In genomic region chr12:13124661-13125505, GRCh38 we compare ENCODE assay signal across 16 cellular contexts. TPM values are rescaled to one million over a fixed set of nuclear protein-coding genes. Genes with fewer than 3 reads are reported as not detected.
DNase-seq lines count a peak whose midpoint lies in the region; ATAC-seq, FAIRE-seq and TF ChIP-seq lines count a peak whose summit lies in the region.
"Had no signal": no experiment of that assay in that cellular context is flagged by ENCODE, and none has a peak within 500 bp of the region (broad histone marks: within the 10 kb centered on the region; RNA-seq: fewer than 3 reads in every experiment).

No MANE protein-coding gene starts in this region.

- no peaks in the 10 kb centered on the region for H3K27me3 Mint-ChIP-seq in osteocyte (ENCODE audit: unreplicated experiment)

- H3K9me3 Mint-ChIP-seq in osteocyte (ENCODE audit: unreplicated experiment), result no peaks in the 10 kb centered on the region

- no peaks in the 10 kb centered on the region for H3K23me2 ChIP-seq in H1 (ENCODE audit: low read depth, low read length)

- H3K36me3 ChIP-seq in H1 (ENCODE audit: control insufficient read depth in 2 of 4, insufficient read depth in 4 of 4, low read length in 3 of 4) (no peaks in the 10 kb centered on the region), mucosa of descending colon (ENCODE audit: low read depth) (no peaks in the 10 kb centered on the region)
- H3K36me3 ChIP-seq: gastrocnemius medialis had no signal

- H3K4me1 ChIP-seq in H1 (replicated peaks in 1 of 4; ENCODE audit: control insufficient read depth in 3 of 4, insufficient read depth in 4 of 4, low read length in 3 of 4) (peaks cover 0 to 7% (median 4%) of the 10 kb centered on the region in 4 experiments; a peak in 3 of 7 replicates), mucosa of descending colon (ENCODE audit: low read depth) (no peaks in the 10 kb centered on the region)
- H3K4me1 ChIP-seq: gastrocnemius medialis had no signal

- H4K5ac ChIP-seq in H1 (ENCODE audit: insufficient read length, low read depth, low read length), result no peak overlapping the region

- H3K4me3 Mint-ChIP-seq in osteocyte (ENCODE audit: unreplicated experiment), result no peak overlapping the region

- H2BK20ac ChIP-seq in H1 (ENCODE audit: low read length), result 0 out of 2 replicates have a peak overlapping the region, but pooled peaks have one; percentile 52

- H3K79me2 ChIP-seq in H1 (ENCODE audit: control insufficient read depth in 1 of 2, insufficient read depth in 2 of 2, low read length in 2 of 2), result no peaks in the 10 kb centered on the region

- H2AFZ ChIP-seq in H1 (ENCODE audit: low read length), result no peak overlapping the region

- no peak overlapping the region for H2BK15ac ChIP-seq in H1 (ENCODE audit: low read length)

- no peak overlapping the region for H2BK120ac ChIP-seq in H1 (replicated peaks; ENCODE audit: low read depth, low read length)

- 0 out of 4 replicates have a peak overlapping the region, but pooled peaks of 1 of the 2 experiments have one; percentile 10 for H3K4me2 ChIP-seq in H1 (ENCODE audit: insufficient read depth in 1 of 2, low read depth in 2 of 2, low read length in 2 of 2)
- H3K4me2 ChIP-seq: KMS-11 had no signal

- no peak overlapping the region for H4K8ac ChIP-seq in H1 (ENCODE audit: extremely low read depth, insufficient read depth, low read length)

- TF ChIP-seq CTCF in H1 (IDR thresholded peaks at IDR 0.05; ENCODE audit: control extremely low read depth in 1 of 3, insufficient read depth in 1 of 3, low read depth in 1 of 3, low read length in 3 of 3) (no peak), mucosa of descending colon (IDR thresholded peaks at IDR 0.05) (no peak), osteocyte (IDR thresholded peaks at IDR 0.05) (no peak)

- 0 out of 2 replicates have a peak overlapping the region, but pooled peaks have one; percentile 2 for H3K18ac ChIP-seq in H1 (ENCODE audit: extremely low read depth, low read length)

- no peak overlapping the region for H2BK5ac ChIP-seq in H1 (ENCODE audit: low read depth, low read length)

- H3K4me3 ChIP-seq in H1 (ENCODE audit: extremely low read depth in 1 of 4, insufficient read depth in 2 of 4, low read depth in 3 of 4, low read length in 4 of 4), result no peak overlapping the region
- H3K4me3 ChIP-seq in mucosa of descending colon, result no peak overlapping the region
- H3K4me3 ChIP-seq: gastrocnemius medialis, lung had no signal

- no peaks in the 10 kb centered on the region for H4K20me1 ChIP-seq in H1 (replicated peaks in 1 of 2; ENCODE audit: control insufficient read depth in 1 of 2, insufficient read depth in 2 of 2, low read length in 2 of 2)

- no peak for TF ChIP-seq EP300 in H1 (IDR thresholded peaks at IDR 0.05; ENCODE audit: borderline replicate concordance in 1 of 2, low read depth in 2 of 2, low read length in 2 of 2)

- no peaks in the 10 kb centered on the region for H3K79me1 ChIP-seq in H1 (ENCODE audit: low read depth, low read length)

- H2AK5ac ChIP-seq in H1 (ENCODE audit: low read depth, low read length), result no peak overlapping the region

- ATAC-seq in mucosa of descending colon (peak; percentile 20), GM21447 (IDR thresholded peaks at IDR 0.05; ENCODE audit: unreplicated experiment) (no peak)
- ATAC-seq: gastrocnemius medialis had no signal

- 88% methylated on average over 7 of the region's 7 CpGs; no CpG with 5 or more reads in 1 of the 2 experiments for WGBS in H1 (ENCODE audit: extremely low coverage in 1 of 2, insufficient coverage in 1 of 2, insufficient read length in 1 of 2, insufficient replicate concordance in 2 of 2, low coverage in 1 of 2, low lambda C conversion rate in 2 of 2, missing lambda C conversion rate in 1 of 2), 2 experiments

- CTCF ChIA-PET in H1 (lab: Charles Lee; ENCODE audit: partially characterized antibody), result interaction anchor here (0.6 to 2.4 kb wide), 8 partner anchors 8 to 87 kb away, joined by 3 to 7 read pairs (median 4); no protein-coding TSS in a partner anchor

- POLR2A ChIA-PET in H1 (lab: Charles Lee; ENCODE audit: partially characterized antibody), result interaction anchor here (1.3 kb wide), 1 partner anchor 10 kb away, joined by 3 read pairs; no protein-coding TSS in a partner anchor

- no peak overlapping the region for H3K27ac Mint-ChIP-seq in osteocyte (ENCODE audit: unreplicated experiment)

- H3K4ac ChIP-seq in H1 (replicated peaks; ENCODE audit: insufficient read length, low read depth, low read length), result no peak overlapping the region

- H4K91ac ChIP-seq in H1 (replicated peaks; ENCODE audit: insufficient read length, low read length), result no peak overlapping the region

- H2BK12ac ChIP-seq in H1 (ENCODE audit: low read depth, low read length), result no peak overlapping the region

- no peaks in the 10 kb centered on the region; a peak in 1 of 7 replicates for H3K27me3 ChIP-seq in H1 (replicated peaks in 1 of 4; ENCODE audit: control insufficient read depth in 3 of 4, extremely low read depth in 1 of 4, insufficient read depth in 3 of 4, low read length in 3 of 4)
- H3K27me3 ChIP-seq: gastrocnemius medialis had no signal

- TF ChIP-seq RAD21 in H1 (IDR thresholded peaks at IDR 0.05 in 1 of 2, conservative IDR thresholded peaks at IDR 0.05 in 1 of 2; ENCODE audit: low read depth in 2 of 2, low read length in 2 of 2), result no peak

- no peak for TF ChIP-seq POLR2A in H1 (IDR thresholded peaks at IDR 0.05; ENCODE audit: control extremely low read depth in 1 of 2, low read depth in 2 of 2, low read length in 2 of 2)

- no peak overlapping the region for H3K56ac ChIP-seq in H1 (replicated peaks; ENCODE audit: insufficient read length, low read depth, low read length)

- H3K36me3 Mint-ChIP-seq in osteocyte (ENCODE audit: unreplicated experiment), result no peaks in the 10 kb centered on the region

- intact Hi-C loops in mucosa of descending colon (cut with DNase I, micrococcal nuclease), result no loop called here

- H3K9ac ChIP-seq in H1 (replicated peaks in 1 of 4; ENCODE audit: extremely low read depth in 1 of 4, low read depth in 3 of 4, low read length in 3 of 4), result no peak overlapping the region
- H3K9ac ChIP-seq: KMS-11 had no signal

- no peaks in the 10 kb centered on the region for H3K9me3 ChIP-seq in H1 (ENCODE audit: insufficient read depth in 2 of 2, low read depth in 1 of 2, low read length in 1 of 2)
- no peaks in the 10 kb centered on the region for H3K9me3 ChIP-seq in mucosa of descending colon
- H3K9me3 ChIP-seq: gastrocnemius medialis had no signal

- H3K14ac ChIP-seq in H1 (ENCODE audit: insufficient read length), result no peak overlapping the region

- DNase-seq in EH (ENCODE audit: low read depth) (peak; percentile 90), MV-4-11 (lab: John Stamatoyannopoulos, UW) (peak; percentile 26), H1 (ENCODE audit: low read depth in 1 of 2, low spot score in 2 of 2) (no peak), mucosa of descending colon (no peak), NCI-H2227 (lab: John Stamatoyannopoulos, UW; ENCODE audit: unreplicated experiment) (no peak), cortex of kidney (lab: John Stamatoyannopoulos, UW) (no peak), osteocyte (ENCODE audit: extremely low spot score, unreplicated experiment) (no peak)
- DNase-seq: amygdala, COR-L47, gastrocnemius medialis, right cardiac atrium, T-helper 1 cell had no signal

- H3K4me1 Mint-ChIP-seq in osteocyte (ENCODE audit: unreplicated experiment), result peaks cover 40% of the 10 kb centered on the region

- no peak for FAIRE-seq in H1 (lab: Jason Lieb, UNC)

- no peak overlapping the region for H3K27ac ChIP-seq in H1 (ENCODE audit: low read depth, low read length)
- H3K27ac ChIP-seq: gastrocnemius medialis, KMS-11 had no signal

- peak overlapping the region; percentile 34 for H3K23ac ChIP-seq in H1 (ENCODE audit: insufficient read length)

TF ChIP-seq in H1, 55 proteins besides CTCF, POLR2A, EP300 and RAD21:
- no peak for TF ChIP-seq BCL11A (IDR thresholded peaks at IDR 0.05; ENCODE audit: low read depth in 2 of 2, low read length in 2 of 2)
- no peak for TF ChIP-seq MAFK (IDR thresholded peaks at IDR 0.05; ENCODE audit: low read depth, low read length)
- no peak for TF ChIP-seq TEAD4 (IDR thresholded peaks at IDR 0.05; ENCODE audit: low read depth, low read length)
- TF ChIP-seq SP2 (IDR thresholded peaks at IDR 0.05; ENCODE audit: low read length), result no peak
- TF ChIP-seq EZH2 (IDR thresholded peaks at IDR 0.05; ENCODE audit: low read depth, low read length, severe bottlenecking), result no peak
- TF ChIP-seq KDM1A (IDR thresholded peaks at IDR 0.05; ENCODE audit: borderline replicate concordance, low read length), result no peak
- no peak for TF ChIP-seq JUN (IDR thresholded peaks at IDR 0.05; ENCODE audit: low read depth, low read length)
- TF ChIP-seq NANOG (IDR thresholded peaks at IDR 0.05; ENCODE audit: insufficient read depth, low read depth, low read length, poor library complexity, severe bottlenecking), result no peak
- no peak for TF ChIP-seq GABPA (IDR thresholded peaks at IDR 0.05; ENCODE audit: borderline replicate concordance, insufficient read depth, low read length)
- TF ChIP-seq, protein P1, sequence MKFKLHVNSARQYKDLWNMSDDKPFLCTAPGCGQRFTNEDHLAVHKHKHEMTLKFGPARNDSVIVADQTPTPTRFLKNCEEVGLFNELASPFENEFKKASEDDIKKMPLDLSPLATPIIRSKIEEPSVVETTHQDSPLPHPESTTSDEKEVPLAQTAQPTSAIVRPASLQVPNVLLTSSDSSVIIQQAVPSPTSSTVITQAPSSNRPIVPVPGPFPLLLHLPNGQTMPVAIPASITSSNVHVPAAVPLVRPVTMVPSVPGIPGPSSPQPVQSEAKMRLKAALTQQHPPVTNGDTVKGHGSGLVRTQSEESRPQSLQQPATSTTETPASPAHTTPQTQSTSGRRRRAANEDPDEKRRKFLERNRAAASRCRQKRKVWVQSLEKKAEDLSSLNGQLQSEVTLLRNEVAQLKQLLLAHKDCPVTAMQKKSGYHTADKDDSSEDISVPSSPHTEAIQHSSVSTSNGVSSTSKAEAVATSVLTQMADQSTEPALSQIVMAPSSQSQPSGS (IDR thresholded peaks at IDR 0.05; ENCODE audit: low read length), result no peak
- TF ChIP-seq GTF2F1 (IDR thresholded peaks at IDR 0.05; ENCODE audit: borderline replicate concordance, low read depth, low read length), result no peak
- TF ChIP-seq KDM4A (IDR thresholded peaks at IDR 0.05; ENCODE audit: low read depth, low read length, severe bottlenecking), result no peak

RNA-seq across cellular contexts. Expression of gene GSG1, which starts 21.4 kb away (rescaled TPM):
- 0.89 and 1.3 TPM in 2 replicates for total RNA-seq in H1 (2021; fragmentation: NEBNext Ultra II Directional; extraction: Animal tissue kit (Norgen Biotek cat#: 25700))
- 1.3 and 1.4 TPM in 2 replicates for polyA plus RNA-seq in H1 (2011; rRNA removed)
- 1.1 TPM for polyA plus RNA-seq in H1 (2011; cell fraction: cytosol; rRNA removed)
- 0.91 TPM for polyA plus RNA-seq in H1 (2011; cell fraction: nucleus; rRNA removed)
- 0.88 to 1.2 TPM (median 1.0 TPM) in 4 replicates for polyA plus RNA-seq in H1 (2012, experiment 1 of 2)
- polyA plus RNA-seq in H1 (2012, experiment 2 of 2), result 0.41 TPM
- polyA plus RNA-seq in H1 (2013, experiment 1 of 2), result 0.51 TPM
- 0.63 TPM for polyA plus RNA-seq in H1 (2013, experiment 2 of 2)
- 0.73 and 1.1 TPM in 2 replicates for polyA minus RNA-seq in H1 (2011; rRNA and poly(A)+ RNA removed)
- 0.95 TPM for polyA minus RNA-seq in H1 (2011; cell fraction: cytosol; rRNA and poly(A)+ RNA removed)
- 1.00 TPM for polyA minus RNA-seq in H1 (2011; cell fraction: nucleus; rRNA and poly(A)+ RNA removed)
- not detected for total RNA-seq in mucosa of descending colon
- total RNA-seq in osteocyte, result not detected in 2 replicates
- total RNA-seq: activated CD8-positive, alpha-beta memory T cell treated with anti-CD3 and anti-CD28 coated beads for 36 hours; gastrocnemius medialis; lung; right cardiac atrium had no signal
- polyA plus RNA-seq: lung had no signal

Comparison
In these comparisons a context has a peak if more than half of its experiments do, and no peak if none do; other contexts are left out.
1. DNase-seq: peak in EH (single experiment) and MV-4-11 (single experiment); none in H1 (0 of 2), mucosa of descending colon (0 of 3), NCI-H2227 (single experiment), cortex of kidney (single experiment) and osteocyte (single experiment).